Comparison of ENCODE assay signal across 8 cellular contexts in the genomic region with DNA sequence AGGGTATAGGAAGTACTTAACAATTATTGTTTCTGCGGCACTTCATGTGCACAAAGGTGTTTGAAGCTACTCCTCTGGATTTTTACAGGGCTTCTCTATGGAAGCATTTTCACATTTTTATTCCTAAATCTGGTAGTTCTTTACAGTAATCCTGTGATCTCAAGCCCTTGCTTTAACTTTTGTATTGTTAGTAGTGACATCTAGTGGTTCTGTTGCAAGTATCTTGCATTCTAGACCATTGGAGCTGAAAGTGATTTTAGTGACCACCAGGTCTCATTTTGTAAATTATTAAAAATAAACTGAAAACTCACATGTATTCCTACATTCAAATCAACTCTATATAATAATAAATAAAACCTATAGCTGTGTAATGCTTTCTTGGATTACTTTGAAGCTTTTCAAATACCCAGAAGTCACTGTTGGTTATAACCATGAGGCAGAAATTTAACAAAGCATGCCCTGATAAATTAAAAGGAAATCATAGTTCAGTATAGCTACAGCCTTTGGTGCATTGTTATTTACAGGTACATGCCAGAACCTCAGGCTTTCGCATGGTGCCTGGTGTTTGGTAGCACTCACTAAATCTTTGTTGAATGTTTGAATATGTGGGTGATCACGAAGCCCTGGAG. TPM values are rescaled to one million over a fixed set of nuclear protein-coding genes. Genes with fewer than 3 reads are reported as not detected.
DNase-seq lines count a peak whose midpoint lies in the region; ATAC-seq and TF ChIP-seq lines count a peak whose summit lies in the region.

No MANE protein-coding gene starts in this region.

- H3K27me3 ChIP-seq in KMS-11 (ENCODE audit: insufficient read depth, low read depth) (no peaks in the 10 kb centered on the region), adrenal gland (no peaks in the 10 kb centered on the region), right lobe of liver (no peaks in the 10 kb centered on the region)

- TF ChIP-seq POLR2A in adrenal gland (IDR thresholded peaks at IDR 0.05), result no peak
- TF ChIP-seq POLR2A in right lobe of liver (IDR thresholded peaks at IDR 0.05), result no peak

- 70 to 78% (median 73%) methylated on average over 3 of the region's 3 CpGs for WGBS in adrenal gland, 4 donors
- WGBS in right lobe of liver (ENCODE audit: insufficient coverage, low coverage, low lambda C conversion rate, missing lambda C conversion rate), result 83% methylated on average over 3 of the region's 3 CpGs

- H3K27ac ChIP-seq in KMS-11 (no peak overlapping the region), adrenal gland (no peak overlapping the region), right lobe of liver (no peak overlapping the region)

- peaks cover 48% of the 10 kb centered on the region for H3K4me1 ChIP-seq in KMS-11 (ENCODE audit: low read depth, poor library complexity, severe bottlenecking)
- H3K4me1 ChIP-seq in adrenal gland (replicated peaks in 1 of 2), result no peaks in the 10 kb centered on the region
- no peaks in the 10 kb centered on the region for H3K4me1 ChIP-seq in right lobe of liver

- intact Hi-C loops in adrenal gland (cut with DNase I), result no loop called here
- intact Hi-C loops in right lobe of liver (cut with DNase I), result no loop called here

- H3K27ac Mint-ChIP-seq in activated CD4-positive, alpha-beta T cell treated with anti-CD3 and anti-CD28 coated beads, Interleukin-2, amount 10 ng/mL, durations not matched to agents 7 days and 5 days, result no peak overlapping the region

- H3K36me3 ChIP-seq in KMS-11 (ENCODE audit: insufficient read depth) (no peaks in the 10 kb centered on the region), adrenal gland (replicated peaks in 1 of 2) (no peaks in the 10 kb centered on the region), right lobe of liver (no peaks in the 10 kb centered on the region)

- H3K9me3 Mint-ChIP-seq in activated CD4-positive, alpha-beta T cell treated with anti-CD3 and anti-CD28 coated beads, Interleukin-2, amount 10 ng/mL, durations not matched to agents 7 days and 5 days, result no peaks in the 10 kb centered on the region

- H3K4me2 ChIP-seq in KMS-11, result no peak overlapping the region

- H3K79me2 ChIP-seq in KMS-11 (ENCODE audit: insufficient read depth, low read depth), result no peaks in the 10 kb centered on the region

- no peaks in the 10 kb centered on the region for H3K27me3 Mint-ChIP-seq in activated CD4-positive, alpha-beta T cell treated with anti-CD3 and anti-CD28 coated beads, Interleukin-2, amount 10 ng/mL, durations not matched to agents 7 days and 5 days

- no peaks in the 10 kb centered on the region for H3K9me3 ChIP-seq in adrenal gland (replicated peaks in 1 of 3)
- no peaks in the 10 kb centered on the region for H3K9me3 ChIP-seq in right lobe of liver

- H3K36me3 Mint-ChIP-seq in activated CD4-positive, alpha-beta T cell treated with anti-CD3 and anti-CD28 coated beads, Interleukin-2, amount 10 ng/mL, durations not matched to agents 7 days and 5 days (ENCODE audit: low read depth), result no peaks in the 10 kb centered on the region

- no peak overlapping the region for H3K4me3 Mint-ChIP-seq in activated CD4-positive, alpha-beta T cell treated with anti-CD3 and anti-CD28 coated beads, Interleukin-2, amount 10 ng/mL, durations not matched to agents 7 days and 5 days

- no peaks in the 10 kb centered on the region for H3K4me1 Mint-ChIP-seq in activated CD4-positive, alpha-beta T cell treated with anti-CD3 and anti-CD28 coated beads, Interleukin-2, amount 10 ng/mL, durations not matched to agents 7 days and 5 days

- TF ChIP-seq CTCF in KMS-11 (conservative IDR thresholded peaks at IDR 0.05; ENCODE audit: low read depth, low read length) (peak; percentile 62), adrenal gland (IDR thresholded peaks at IDR 0.05) (peak in 5 of 6 experiments; percentile 16 to 42 (median 24)), right lobe of liver (IDR thresholded peaks at IDR 0.05) (peak; percentile 23 to 52 (median 44))

- no peak overlapping the region for H3K9ac ChIP-seq in KMS-11

- ATAC-seq in right lobe of liver (peak; percentile 52 to 70 (median 59)), HG02571 (IDR thresholded peaks at IDR 0.05; ENCODE audit: unreplicated experiment) (no peak), HG03095 (IDR thresholded peaks at IDR 0.05; ENCODE audit: unreplicated experiment) (no peak), HG03139 (IDR thresholded peaks at IDR 0.05; ENCODE audit: unreplicated experiment) (no peak)

- H2AFZ ChIP-seq in KMS-11 (ENCODE audit: low read depth), result no peak overlapping the region

- CTCF ChIA-PET in activated CD4-positive, alpha-beta T cell treated with anti-CD3 and anti-CD28 coated beads, Interleukin-2, amount 10 ng/mL, durations not matched to agents 7 days and 5 days (lab: Charles Lee), result interaction anchor here (0.6 to 1.1 kb wide), 2 partner anchors 12 to 382 kb away, joined by 3 read pairs; no protein-coding TSS in a partner anchor

- POLR2A ChIA-PET in activated CD4-positive, alpha-beta T cell treated with anti-CD3 and anti-CD28 coated beads, Interleukin-2, amount 10 ng/mL, durations not matched to agents 7 days and 5 days (lab: Charles Lee), result no interaction called here

- H3K4me3 ChIP-seq in KMS-11 (IDR thresholded peaks at IDR 0.05; ENCODE audit: insufficient read depth, low read depth, low read length) (no peak overlapping the region), adrenal gland (no peak overlapping the region), right lobe of liver (no peak overlapping the region)

- DNase-seq in DMS114 treated with DMSO at 0.1 percent for 48 hours (lab: John Stamatoyannopoulos, UW; ENCODE audit: unreplicated experiment) (peak; percentile 47), adrenal gland (no peak), right lobe of liver (no peak)
- DNase-seq in activated CD4-positive, alpha-beta T cell treated with anti-CD3 and anti-CD28 coated beads, Interleukin-2, amount 10 ng/mL, durations not matched to agents 7 days and 5 days, result no peak

- no peaks in the 10 kb centered on the region for H4K20me1 ChIP-seq in KMS-11 (ENCODE audit: insufficient read depth)

RNA-seq across cellular contexts. Expression of a gene that starts 18.9 kb away (rescaled TPM):
- total RNA-seq in adrenal gland (1,000 to 10,000 TPM; 1,251 to 2,306 (median 1,371) TPM), right lobe of liver (100 to 1,000 TPM; 529 to 716 (median 601) TPM)
- 1,000 to 10,000 TPM in 2 of 3 donors, 100 to 1,000 TPM in 1; 995 to 1,810 (median 1,703) TPM for polyA plus RNA-seq in adrenal gland
- total RNA-seq in activated CD4-positive, alpha-beta T cell treated with anti-CD3 and anti-CD28 coated beads, Interleukin-2, amount 10 ng/mL, durations not matched to agents 7 days and 5 days, result 1,000 to 10,000 TPM; 2,100 to 2,217 TPM

Comparison
In these comparisons a context has a peak if more than half of its experiments do, and no peak if none do; other contexts are left out.
1. ATAC-seq: peak in right lobe of liver (4 of 4); none in HG02571 (single experiment), HG03095 (single experiment) and HG03139 (single experiment).
2. Peak in every context shown above with its lines, with median percentiles within 50 percentile points of each other: CTCF ChIP-seq.